Comparison of ENCODE assay signal across 9 cellular contexts in genomic region chr7:85185355-85186082, GRCh38. TPM values are rescaled to one million over a fixed set of nuclear protein-coding genes. Genes with fewer than 3 reads are reported as not detected.
DNase-seq lines count a peak whose midpoint lies in the region; ATAC-seq and TF ChIP-seq lines count a peak whose summit lies in the region.
"Had no signal": no experiment of that assay in that cellular context is flagged by ENCODE, and none has a peak within 500 bp of the region (broad histone marks: within the 10 kb centered on the region; RNA-seq: fewer than 3 reads in every experiment).

No MANE protein-coding gene starts in this region.

- peak overlapping the region; percentile 66 for H3K4me3 Mint-ChIP-seq in activated CD4-positive, alpha-beta T cell treated with anti-CD3 and anti-CD28 coated beads, Interleukin-2, amount 10 ng/mL, durations not matched to agents 24 days and 14 days
- H3K4me3 Mint-ChIP-seq in neural progenitor cell, result peak overlapping the region; percentile 89
- H3K4me3 Mint-ChIP-seq: activated naive CD8-positive, alpha-beta T cell treated with anti-CD3 and anti-CD28 coated beads, Interleukin-2, amount 10 ng/mL, durations not matched to agents 7 days and 5 days had no signal

- H3K27ac ChIP-seq in SK-N-MC (no peak overlapping the region), neural progenitor cell (no peak overlapping the region)

- H3K4me2 ChIP-seq in neural progenitor cell, result peak overlapping the region; percentile 97

- DNase-seq in activated CD4-positive, alpha-beta T cell treated with anti-CD3 and anti-CD28 coated beads, Interleukin-2, amount 10 ng/mL, durations not matched to agents 24 days and 14 days, result no peak
- DNase-seq in activated CD4-positive, alpha-beta T cell treated with anti-CD3 and anti-CD28 coated beads for 48 hours, result no peak
- DNase-seq in SK-N-MC (ENCODE audit: low read depth, low spot score) (no peak), fibroblast of villous mesenchyme (ENCODE audit: low read depth) (peak; percentile 44), neural progenitor cell (ENCODE audit: low spot score) (peak; percentile 78), activated gamma-delta T cell treated with Interleukin-2 at 50 U/mL for 16 hours (no peak)
- DNase-seq: activated naive CD8-positive, alpha-beta T cell treated with anti-CD3 and anti-CD28 coated beads, Interleukin-2, amount 10 ng/mL, durations not matched to agents 7 days and 5 days had no signal

- H3K36me3 ChIP-seq in SK-N-MC (ENCODE audit: insufficient read depth, low read length), result no peaks in the 10 kb centered on the region
- H3K36me3 ChIP-seq in neural progenitor cell, result no peaks in the 10 kb centered on the region

- no peak for TF ChIP-seq CTCF in fibroblast of villous mesenchyme (IDR thresholded peaks at IDR 0.05; ENCODE audit: insufficient read depth, low read depth, low read length)
- TF ChIP-seq CTCF in neural progenitor cell (IDR thresholded peaks at IDR 0.05), result no peak

- peak overlapping the region; percentile 32 for H3K27ac Mint-ChIP-seq in activated CD4-positive, alpha-beta T cell treated with anti-CD3 and anti-CD28 coated beads, Interleukin-2, amount 10 ng/mL, durations not matched to agents 24 days and 14 days
- peak overlapping the region; percentile 80 for H3K27ac Mint-ChIP-seq in neural progenitor cell
- H3K27ac Mint-ChIP-seq: activated naive CD8-positive, alpha-beta T cell treated with anti-CD3 and anti-CD28 coated beads, Interleukin-2, amount 10 ng/mL, durations not matched to agents 7 days and 5 days had no signal

- peaks cover 5% of the 10 kb centered on the region for H3K9me3 Mint-ChIP-seq in activated CD4-positive, alpha-beta T cell treated with anti-CD3 and anti-CD28 coated beads, Interleukin-2, amount 10 ng/mL, durations not matched to agents 24 days and 14 days
- H3K9me3 Mint-ChIP-seq in neural progenitor cell, result no peaks in the 10 kb centered on the region
- H3K9me3 Mint-ChIP-seq: activated naive CD8-positive, alpha-beta T cell treated with anti-CD3 and anti-CD28 coated beads, Interleukin-2, amount 10 ng/mL, durations not matched to agents 7 days and 5 days had no signal

- H3K27me3 Mint-ChIP-seq in activated CD4-positive, alpha-beta T cell treated with anti-CD3 and anti-CD28 coated beads, Interleukin-2, amount 10 ng/mL, durations not matched to agents 24 days and 14 days, result peaks cover 33% of the 10 kb centered on the region
- H3K27me3 Mint-ChIP-seq in neural progenitor cell (ENCODE audit: insufficient read depth, low read depth), result peaks cover 5% of the 10 kb centered on the region

- H3K4me3 ChIP-seq in SK-N-MC, result peak overlapping the region; percentile 96
- H3K4me3 ChIP-seq in fibroblast of villous mesenchyme (ENCODE audit: low read depth, low read length), result peak overlapping the region; percentile 60
- H3K4me3 ChIP-seq in neural progenitor cell, result peak overlapping the region; percentile 82

- intact Hi-C loops in activated CD4-positive, alpha-beta T cell treated with anti-CD3 and anti-CD28 coated beads, Interleukin-2, amount 10 ng/mL, durations not matched to agents 24 days and 14 days (cut with micrococcal nuclease), result no loop called here

- H3K9me3 ChIP-seq in SK-N-MC (ENCODE audit: low read depth, low read length), result no peaks in the 10 kb centered on the region
- H3K9me3 ChIP-seq in neural progenitor cell (ENCODE audit: low read depth), result no peaks in the 10 kb centered on the region

- peak overlapping the region; percentile 29 for H3K9ac ChIP-seq in SK-N-MC (ENCODE audit: insufficient read length)
- H3K9ac ChIP-seq in neural progenitor cell, result no peak overlapping the region

- peaks cover 64% of the 10 kb centered on the region for H3K27me3 ChIP-seq in neural progenitor cell

- peak overlapping the region; percentile 100 for H2AFZ ChIP-seq in neural progenitor cell (replicated peaks)

- peaks cover 5% of the 10 kb centered on the region for H3K4me1 Mint-ChIP-seq in activated CD4-positive, alpha-beta T cell treated with anti-CD3 and anti-CD28 coated beads, Interleukin-2, amount 10 ng/mL, durations not matched to agents 24 days and 14 days
- peaks cover 16% of the 10 kb centered on the region for H3K4me1 Mint-ChIP-seq in neural progenitor cell

- H3K79me2 ChIP-seq in neural progenitor cell (ENCODE audit: low read depth), result no peaks in the 10 kb centered on the region

- H3K4me1 ChIP-seq in neural progenitor cell, result no peaks in the 10 kb centered on the region

- ATAC-seq in HG02938 (IDR thresholded peaks at IDR 0.05; ENCODE audit: unreplicated experiment) (no peak), GM18511 (IDR thresholded peaks at IDR 0.05; ENCODE audit: unreplicated experiment) (no peak)

- peaks cover 15% of the 10 kb centered on the region for H3F3A ChIP-seq in neural progenitor cell (ENCODE audit: low read depth)

- H4K20me1 ChIP-seq in neural progenitor cell (ENCODE audit: low read depth), result no peaks in the 10 kb centered on the region

- no peaks in the 10 kb centered on the region for H3K36me3 Mint-ChIP-seq in activated CD4-positive, alpha-beta T cell treated with anti-CD3 and anti-CD28 coated beads, Interleukin-2, amount 10 ng/mL, durations not matched to agents 24 days and 14 days (ENCODE audit: low read depth)
- H3K36me3 Mint-ChIP-seq in neural progenitor cell, result no peaks in the 10 kb centered on the region
- H3K36me3 Mint-ChIP-seq: activated naive CD8-positive, alpha-beta T cell treated with anti-CD3 and anti-CD28 coated beads, Interleukin-2, amount 10 ng/mL, durations not matched to agents 7 days and 5 days had no signal

RNA-seq across cellular contexts. Expression of gene SEMA3D, which starts 1.3 kb away (rescaled TPM):
- total RNA-seq in activated CD4-positive, alpha-beta T cell treated with anti-CD3 and anti-CD28 coated beads, Interleukin-2, amount 10 ng/mL, durations not matched to agents 24 days and 14 days, result 0.47 and 0.64 TPM in 2 replicates
- total RNA-seq in fibroblast of villous mesenchyme (3.0 and 4.8 TPM in 2 replicates), neural progenitor cell (ENCODE audit: low replicate concordance) (0.99 TPM in 2 replicates)
- total RNA-seq: activated naive CD8-positive, alpha-beta T cell treated with anti-CD3 and anti-CD28 coated beads, Interleukin-2, amount 10 ng/mL, durations not matched to agents 7 days and 5 days had no signal

Comparison
In these comparisons a context has a peak if more than half of its experiments do, and no peak if none do; other contexts are left out.
1. DNase-seq: peak in fibroblast of villous mesenchyme (single experiment) and neural progenitor cell (single experiment); none in activated CD4-positive, alpha-beta T cell treated with anti-CD3 and anti-CD28 coated beads, Interleukin-2, amount 10 ng/mL, durations not matched to agents 24 days and 14 days (single experiment), activated CD4-positive, alpha-beta T cell treated with anti-CD3 and anti-CD28 coated beads for 48 hours (single experiment), SK-N-MC (single experiment) and activated gamma-delta T cell treated with Interleukin-2 at 50 U/mL for 16 hours (single experiment).
2. Peak in every context shown above with its lines, with median percentiles within 50 percentile points of each other: H3K4me3 ChIP-seq.